8 cellular contexts compared by ENCODE assay signal in genomic region chr1:228236744-228237143, GRCh38. TPM values are rescaled to one million over a fixed set of nuclear protein-coding genes. Genes with fewer than 3 reads are reported as not detected.
DNase-seq lines count a peak whose midpoint lies in the region; TF ChIP-seq lines count a peak whose summit lies in the region.

No MANE protein-coding gene starts in this region.

- H3K27me3 ChIP-seq in smooth muscle cell (ENCODE audit: low read depth), result no peaks in the 10 kb centered on the region

- H3K4me2 ChIP-seq in smooth muscle cell, result no peak overlapping the region

- H3K79me2 ChIP-seq in smooth muscle cell (ENCODE audit: low read depth), result no peaks in the 10 kb centered on the region

- intact Hi-C loops in activated CD4-positive, alpha-beta T cell treated with anti-CD3 and anti-CD28 coated beads, Interleukin-2, amount 10 ng/mL, durations not matched to agents 24 days and 14 days (cut with micrococcal nuclease), result no loop called here

- peaks cover 9% of the 10 kb centered on the region for H3K9me3 ChIP-seq in smooth muscle cell (replicated peaks; ENCODE audit: low read depth)

- WGBS in smooth muscle cell (ENCODE audit: low lambda C conversion rate), result 46% methylated on average over 5 of the region's 5 CpGs

- H3F3A ChIP-seq in smooth muscle cell (ENCODE audit: low read depth), result no peaks in the 10 kb centered on the region

- H3K27me3 Mint-ChIP-seq in activated CD4-positive, alpha-beta T cell treated with anti-CD3 and anti-CD28 coated beads, Interleukin-2, amount 10 ng/mL, durations not matched to agents 24 days and 14 days, result no peaks in the 10 kb centered on the region

- H3K9me3 Mint-ChIP-seq in activated CD4-positive, alpha-beta T cell treated with anti-CD3 and anti-CD28 coated beads, Interleukin-2, amount 10 ng/mL, durations not matched to agents 24 days and 14 days, result peaks cover 36% of the 10 kb centered on the region

- no peak overlapping the region for H3K4me3 Mint-ChIP-seq in activated CD4-positive, alpha-beta T cell treated with anti-CD3 and anti-CD28 coated beads, Interleukin-2, amount 10 ng/mL, durations not matched to agents 24 days and 14 days

- H3K36me3 ChIP-seq in smooth muscle cell (ENCODE audit: low read depth), result peaks cover 10% of the 10 kb centered on the region

- H3K36me3 Mint-ChIP-seq in activated CD4-positive, alpha-beta T cell treated with anti-CD3 and anti-CD28 coated beads, Interleukin-2, amount 10 ng/mL, durations not matched to agents 24 days and 14 days (ENCODE audit: low read depth), result peaks cover 70% of the 10 kb centered on the region

- no peak overlapping the region for H3K4me3 ChIP-seq in smooth muscle cell

- no peak overlapping the region for H3K27ac Mint-ChIP-seq in activated CD4-positive, alpha-beta T cell treated with anti-CD3 and anti-CD28 coated beads, Interleukin-2, amount 10 ng/mL, durations not matched to agents 24 days and 14 days

- H3K9ac ChIP-seq in smooth muscle cell (ENCODE audit: low read depth), result no peak overlapping the region

- no peaks in the 10 kb centered on the region for H3K4me1 ChIP-seq in smooth muscle cell (ENCODE audit: low read depth)

- peak; percentile 65 for DNase-seq in activated CD4-positive, alpha-beta T cell treated with anti-CD3 and anti-CD28 coated beads, Interleukin-2, amount 10 ng/mL, durations not matched to agents 24 days and 14 days
- DNase-seq in activated CD4-positive, alpha-beta T cell treated with anti-CD3 and anti-CD28 coated beads for 4 hours, result no peak
- DNase-seq in NCI-H82 treated with DMSO at 0.1 percent for 48 hours (lab: John Stamatoyannopoulos, UW; ENCODE audit: unreplicated experiment), result peak; percentile 9
- DNase-seq in fibroblast of gingiva (ENCODE audit: low read depth), result peak; percentile 26
- no peak for DNase-seq in smooth muscle cell (lab: John Stamatoyannopoulos, UW; ENCODE audit: unreplicated experiment)
- DNase-seq in activated CD8-positive, alpha-beta memory T cell treated with anti-CD3 and anti-CD28 coated beads for 24 hours, result no peak
- no peak for DNase-seq in H4 (ENCODE audit: low spot score)
- DNase-seq in DMS153 (lab: John Stamatoyannopoulos, UW), result no peak

- TF ChIP-seq CTCF in smooth muscle cell (IDR thresholded peaks at IDR 0.05; ENCODE audit: borderline replicate concordance, insufficient read depth, poor library complexity, severe bottlenecking), result peak; percentile 14

- no peaks in the 10 kb centered on the region for H3K4me1 Mint-ChIP-seq in activated CD4-positive, alpha-beta T cell treated with anti-CD3 and anti-CD28 coated beads, Interleukin-2, amount 10 ng/mL, durations not matched to agents 24 days and 14 days

- no peak overlapping the region for H3K27ac ChIP-seq in smooth muscle cell (ENCODE audit: low read depth)

- H4K20me1 ChIP-seq in smooth muscle cell (ENCODE audit: low read depth), result no peaks in the 10 kb centered on the region

- H2AFZ ChIP-seq in smooth muscle cell (ENCODE audit: low read depth), result no peak overlapping the region

RNA-seq across cellular contexts. Expression of gene OBSCN, which starts 28.9 kb away (rescaled TPM):
- total RNA-seq in activated CD4-positive, alpha-beta T cell treated with anti-CD3 and anti-CD28 coated beads, Interleukin-2, amount 10 ng/mL, durations not matched to agents 24 days and 14 days, result 21.4 and 22.3 TPM in 2 replicates
- total RNA-seq in smooth muscle cell, result 10.6 and 15.1 TPM in 2 replicates
- 3.8 and 10.7 TPM in 2 replicates for polyA plus RNA-seq in smooth muscle cell
- 1.1 and 2.4 TPM in 2 replicates for total RNA-seq in H4 (2014; rRNA removed; shearing (Covaris generic))

Comparison
In these comparisons a context has a peak if more than half of its experiments do, and no peak if none do; other contexts are left out.
1. DNase-seq: peak in activated CD4-positive, alpha-beta T cell treated with anti-CD3 and anti-CD28 coated beads, Interleukin-2, amount 10 ng/mL, durations not matched to agents 24 days and 14 days (single experiment), NCI-H82 treated with DMSO at 0.1 percent for 48 hours (single experiment) and fibroblast of gingiva (single experiment); none in activated CD4-positive, alpha-beta T cell treated with anti-CD3 and anti-CD28 coated beads for 4 hours (0 of 2), smooth muscle cell (single experiment), activated CD8-positive, alpha-beta memory T cell treated with anti-CD3 and anti-CD28 coated beads for 24 hours (single experiment), H4 (single experiment) and DMS153 (single experiment).